Comparison of ENCODE assay signal across 8 cellular contexts in the genomic region with DNA sequence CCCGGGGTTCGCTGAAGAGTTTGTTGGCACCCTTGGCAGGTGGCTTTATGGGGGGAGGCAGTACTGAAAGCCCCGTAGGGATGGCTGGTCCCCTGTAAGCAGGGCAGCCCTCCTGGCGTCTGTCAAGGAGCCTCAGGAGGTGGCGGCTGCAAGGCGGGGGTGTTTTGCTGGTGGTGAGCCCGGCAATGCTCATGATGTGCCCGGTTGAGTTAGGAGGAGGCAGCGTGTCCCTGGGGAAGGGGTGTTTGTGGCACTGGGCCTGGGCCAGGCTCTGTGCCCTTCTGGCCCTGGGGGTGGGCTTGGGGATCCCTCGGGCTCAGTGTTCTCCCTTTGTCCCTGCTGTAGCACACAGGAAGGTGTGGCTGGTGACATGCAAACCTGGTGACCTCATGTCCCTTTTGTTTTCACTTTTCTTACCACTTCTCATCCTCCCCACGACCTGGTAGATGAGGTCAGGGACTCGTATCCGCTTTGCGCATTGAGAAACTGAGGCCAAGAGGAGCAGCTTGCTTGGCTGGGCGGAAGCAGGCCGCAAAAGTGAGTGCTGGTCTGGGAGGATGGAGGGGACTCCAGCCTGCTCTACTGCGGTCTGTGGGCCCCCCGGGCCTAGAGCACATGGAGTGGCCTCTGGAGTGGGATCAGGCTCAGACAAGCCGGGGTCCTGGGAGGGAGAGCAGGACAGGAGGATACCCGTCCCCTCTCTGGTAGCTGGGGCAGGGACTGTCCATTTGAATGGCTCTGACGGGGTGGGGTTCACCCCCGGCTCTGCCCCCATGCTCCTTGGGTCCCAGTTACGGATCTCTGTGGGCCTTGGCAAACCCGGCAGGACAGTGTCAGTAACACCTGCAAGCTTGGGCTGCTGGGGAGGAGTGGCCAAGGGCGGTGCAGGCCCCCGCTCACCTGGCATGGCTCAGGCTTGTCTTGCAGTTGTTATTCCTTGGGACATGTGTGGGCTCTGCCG. TPM values are rescaled to one million over a fixed set of nuclear protein-coding genes. Genes with fewer than 3 reads are reported as not detected.
DNase-seq lines count a peak whose midpoint lies in the region; ATAC-seq, FAIRE-seq and TF ChIP-seq lines count a peak whose summit lies in the region.

No MANE protein-coding gene starts in this region.

- peak overlapping the region; percentile 72 for H3K4me3 Mint-ChIP-seq in activated T-helper 2 cell treated with anti-CD3 and anti-CD28 coated beads, Interferon-gamma antibody, Interleukin-2, Interleukin-4, amounts not matched to agents 10 μg/mL and 5 μg/mL and 100 μg/mL, durations not matched to agents 14 hours and 24 hours and 36 hours (ENCODE audit: low read depth)

- H2AFZ ChIP-seq in ACC112 (ENCODE audit: low read length, unreplicated experiment), result no peak overlapping the region
- H2AFZ ChIP-seq in PC-3 (ENCODE audit: low read length), result no peak overlapping the region

- CTCF ChIA-PET in PC-3 (lab: Charles Lee), result no interaction called here

- H3K4me3 ChIP-seq in ACC112 (ENCODE audit: low read depth, low read length) (no peak overlapping the region), mononuclear cell (ENCODE audit: low read length) (peak overlapping the region; percentile 68), PC-3 (ENCODE audit: low read length) (no peak overlapping the region)

- H3K36me3 ChIP-seq in ACC112 (ENCODE audit: insufficient read depth, low read length), result no peaks in the 10 kb centered on the region
- no peaks in the 10 kb centered on the region for H3K36me3 ChIP-seq in PC-3 (ENCODE audit: low read depth, low read length)

- peak; percentile 46 for DNase-seq in activated T-helper 2 cell treated with anti-CD3 and anti-CD28 coated beads, Interferon-gamma antibody, Interleukin-2, Interleukin-4, amounts not matched to agents 10 μg/mL and 5 μg/mL and 100 μg/mL, durations not matched to agents 14 hours and 24 hours and 36 hours (ENCODE audit: low spot score)
- DNase-seq in HTR-8/SVneo (ENCODE audit: insufficient read length, low spot score) (no peak), PC-3 (no peak), NCI-H524 treated with DMSO at 0.1 percent for 48 hours (lab: John Stamatoyannopoulos, UW) (no peak)

- no TSS peak for BruUV-seq in PC-3 (replicated peaks; lab: Mats Ljungman, UMichigan)

- H3K27ac Mint-ChIP-seq in activated T-helper 2 cell treated with anti-CD3 and anti-CD28 coated beads, Interferon-gamma antibody, Interleukin-2, Interleukin-4, amounts not matched to agents 10 μg/mL and 5 μg/mL and 100 μg/mL, durations not matched to agents 14 hours and 24 hours and 36 hours, result peak overlapping the region; percentile 63

- H3K9me3 ChIP-seq in mononuclear cell (ENCODE audit: low read depth, low read length) (no peaks in the 10 kb centered on the region), PC-3 (ENCODE audit: low read length) (no peaks in the 10 kb centered on the region)

- H3K9ac ChIP-seq in PC-3 (ENCODE audit: low read length), result no peak overlapping the region

- FAIRE-seq in HTR-8/SVneo (lab: Jason Lieb, UNC), result no peak

- no peaks in the 10 kb centered on the region for H3F3A ChIP-seq in PC-3 (ENCODE audit: low read length, unreplicated experiment)

- ATAC-seq in GM19463 (IDR thresholded peaks at IDR 0.05; ENCODE audit: unreplicated experiment) (peak; percentile 34), GM19324 (IDR thresholded peaks at IDR 0.05; ENCODE audit: low FRiP score, unreplicated experiment) (no peak), PC-3 (no peak)

- no peaks in the 10 kb centered on the region for H3K9me3 Mint-ChIP-seq in activated T-helper 2 cell treated with anti-CD3 and anti-CD28 coated beads, Interferon-gamma antibody, Interleukin-2, Interleukin-4, amounts not matched to agents 10 μg/mL and 5 μg/mL and 100 μg/mL, durations not matched to agents 14 hours and 24 hours and 36 hours

- peak overlapping the region; percentile 36; the same call in 1 of the 2 replicates for H3K27ac ChIP-seq in ACC112 (ENCODE audit: low read depth, low read length)
- H3K27ac ChIP-seq in PC-3 (ENCODE audit: low read length), result no peak overlapping the region

- TF ChIP-seq CTCF in PC-3 (conservative IDR thresholded peaks at IDR 0.05; ENCODE audit: low read depth, low read length), result no peak

- peaks cover 2% of the 10 kb centered on the region for H3K27me3 Mint-ChIP-seq in activated T-helper 2 cell treated with anti-CD3 and anti-CD28 coated beads, Interferon-gamma antibody, Interleukin-2, Interleukin-4, amounts not matched to agents 10 μg/mL and 5 μg/mL and 100 μg/mL, durations not matched to agents 14 hours and 24 hours and 36 hours (ENCODE audit: low read depth)

- H3K4me2 ChIP-seq in PC-3 (ENCODE audit: low read length), result no peak overlapping the region

- intact Hi-C loops in activated T-helper 2 cell treated with anti-CD3 and anti-CD28 coated beads, Interferon-gamma antibody, Interleukin-2, Interleukin-4, amounts not matched to agents 10 μg/mL and 5 μg/mL and 100 μg/mL, durations not matched to agents 14 hours and 24 hours and 36 hours (cut with micrococcal nuclease), result no loop called here
- intact Hi-C loops in PC-3 (cut with micrococcal nuclease), result no loop called here

- H3K9me2 ChIP-seq in PC-3 (replicated peaks; ENCODE audit: low read length), result no peaks in the 10 kb centered on the region

- peaks cover 48% of the 10 kb centered on the region for H3K4me1 Mint-ChIP-seq in activated T-helper 2 cell treated with anti-CD3 and anti-CD28 coated beads, Interferon-gamma antibody, Interleukin-2, Interleukin-4, amounts not matched to agents 10 μg/mL and 5 μg/mL and 100 μg/mL, durations not matched to agents 14 hours and 24 hours and 36 hours (ENCODE audit: low read depth)

- peaks cover 21% of the 10 kb centered on the region for H3K4me1 ChIP-seq in ACC112 (ENCODE audit: control insufficient read depth, insufficient read depth, low read length, unreplicated experiment)
- H3K4me1 ChIP-seq in mononuclear cell (ENCODE audit: insufficient read depth, low read length), result peaks cover 81% of the 10 kb centered on the region
- 0 out of 2 replicates have a peak, but pooled peaks cover 4% of the 10 kb centered on the region for H3K4me1 ChIP-seq in PC-3 (ENCODE audit: insufficient read depth, low read length)

- H3K27me3 ChIP-seq in ACC112 (ENCODE audit: insufficient read depth, low read length) (no peaks in the 10 kb centered on the region; the same call in 1 of the 2 replicates), mononuclear cell (ENCODE audit: insufficient read depth, low read length) (no peaks in the 10 kb centered on the region), PC-3 (ENCODE audit: low read length) (no peaks in the 10 kb centered on the region)

- no peaks in the 10 kb centered on the region for H3K36me3 Mint-ChIP-seq in activated T-helper 2 cell treated with anti-CD3 and anti-CD28 coated beads, Interferon-gamma antibody, Interleukin-2, Interleukin-4, amounts not matched to agents 10 μg/mL and 5 μg/mL and 100 μg/mL, durations not matched to agents 14 hours and 24 hours and 36 hours (ENCODE audit: low read depth)

- POLR2A ChIA-PET in PC-3 (lab: Charles Lee; ENCODE audit: unreplicated experiment), result no interaction called here

- H4K20me1 ChIP-seq in PC-3 (ENCODE audit: low read length), result no peaks in the 10 kb centered on the region

- H3K79me2 ChIP-seq in ACC112 (ENCODE audit: control insufficient read depth, insufficient read depth, low read length, unreplicated experiment) (no peaks in the 10 kb centered on the region), PC-3 (ENCODE audit: low read length) (no peaks in the 10 kb centered on the region)

RNA-seq across cellular contexts. Expression of a gene that starts 2.2 kb away (rescaled TPM):
- 8.6 and 9.5 TPM in 2 replicates for total RNA-seq in activated T-helper 2 cell treated with anti-CD3 and anti-CD28 coated beads, Interferon-gamma antibody, Interleukin-2, Interleukin-4, amounts not matched to agents 10 μg/mL and 5 μg/mL and 100 μg/mL, durations not matched to agents 14 hours and 24 hours and 36 hours
- total RNA-seq in mononuclear cell (115 TPM), PC-3 (2014; rRNA removed) (4.3 and 5.4 TPM in 2 replicates)

Comparison
In these comparisons a context has a peak if more than half of its experiments do, and no peak if none do; other contexts are left out.
1. RNA of a gene that starts 2.2 kb away (total RNA-seq): 115 TPM in mononuclear cell (single experiment); 8.6 to 9.5 TPM in activated T-helper 2 cell treated with anti-CD3 and anti-CD28 coated beads, Interferon-gamma antibody, Interleukin-2, Interleukin-4, amounts not matched to agents 10 μg/mL and 5 μg/mL and 100 μg/mL, durations not matched to agents 14 hours and 24 hours and 36 hours and 4.3 to 5.4 TPM in PC-3; every median in the first group is over 10 times any median in the second.